In the genomic region with DNA sequence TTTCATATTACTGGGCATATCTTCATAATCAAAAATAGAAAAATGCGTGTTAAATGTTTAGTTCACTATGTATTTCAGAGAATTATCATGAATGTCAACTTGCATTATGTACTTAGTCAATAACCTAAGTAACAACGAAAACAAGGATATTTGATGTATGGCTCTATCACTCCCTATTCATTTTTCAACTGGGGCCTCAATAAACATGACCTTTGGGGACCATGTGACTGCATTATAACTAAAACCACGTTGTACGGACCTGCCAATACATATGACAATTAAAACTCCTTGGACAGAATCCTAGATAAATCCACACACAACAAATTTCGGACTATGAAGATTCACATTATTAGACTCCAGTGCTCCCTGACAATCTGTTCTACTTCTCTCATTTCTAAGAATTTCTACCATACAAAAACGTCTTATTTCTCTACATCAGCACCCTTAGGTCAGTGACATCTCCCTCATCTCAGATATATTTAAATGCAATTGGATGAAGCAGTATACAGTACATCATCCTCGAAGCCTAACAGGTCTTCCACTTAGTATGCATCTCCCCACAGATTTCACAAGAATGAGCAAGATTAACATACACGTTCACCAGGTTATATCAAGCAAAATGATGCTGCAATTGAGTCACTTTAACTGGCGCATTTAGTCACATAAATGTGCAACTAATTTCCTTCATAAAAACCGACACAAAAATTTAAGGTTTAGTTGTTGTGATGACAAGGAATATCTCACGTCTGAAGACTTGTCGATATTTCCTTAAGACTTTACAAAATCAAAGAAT, we compare ENCODE assay signal across 8 cellular contexts. TPM values are rescaled to one million over a fixed set of nuclear protein-coding genes. Genes with fewer than 3 reads are reported as not detected.
DNase-seq lines count a peak whose midpoint lies in the region; ATAC-seq and TF ChIP-seq lines count a peak whose summit lies in the region.

No MANE protein-coding gene starts in this region.

- H4K20me1 ChIP-seq in neural cell (ENCODE audit: insufficient read depth): peaks cover 12% of the 10 kb centered on the region

- TF ChIP-seq CTCF in CD8-positive, alpha-beta T cell (IDR thresholded peaks at IDR 0.05): no peak
- TF ChIP-seq CTCF in neural cell (IDR thresholded peaks at IDR 0.05; ENCODE audit: poor library complexity, severe bottlenecking): no peak

- peak overlapping the region; percentile 97 for H3K9ac ChIP-seq in neural cell (ENCODE audit: low read length)

- no peak for TF ChIP-seq EP300 in neural cell (conservative IDR thresholded peaks at IDR 0.05; ENCODE audit: poor library complexity, severe bottlenecking)

- intact Hi-C loops in CD8-positive, alpha-beta T cell (cut with DNase I, micrococcal nuclease): loop anchor here (2.0 to 10.0 kb wide), 8 partner anchors 13 to 1777 kb away; partner anchors contain the start of genes BTG1 (in 1 of the 2), EEA1 (in 1 of the 2), FGD6 (in 1 of the 2) and NDUFA12 (in 1 of the 2)

- no peak for TF ChIP-seq RAD21 in neural cell (conservative IDR thresholded peaks at IDR 0.05)

- CTCF ChIA-PET in CD8-positive, alpha-beta T cell (lab: Charles Lee): interaction anchor here (0.7 to 4.1 kb wide), 2 partner anchors 20 to 21 kb away, joined by 4 to 20 read pairs; no protein-coding TSS in a partner anchor

- H3K4me1 Mint-ChIP-seq in CD8-positive, alpha-beta T cell (ENCODE audit: low read depth): peaks cover 63% of the 10 kb centered on the region

- peak overlapping the region; percentile 97 for H3K4me3 Mint-ChIP-seq in CD8-positive, alpha-beta T cell

- peak overlapping the region; percentile 78 for H3K4me3 ChIP-seq in CD8-positive, alpha-beta T cell (ENCODE audit: low read depth, low read length)
- peak overlapping the region; percentile 87 for H3K4me3 ChIP-seq in effector memory CD4-positive, alpha-beta T cell (ENCODE audit: insufficient read depth, low read depth, low read length, poor library complexity, severe bottlenecking)
- H3K4me3 ChIP-seq in neural cell (ENCODE audit: low read length): peak overlapping the region; percentile 91

- peak overlapping the region; percentile 92 for H3K4me2 ChIP-seq in neural cell (ENCODE audit: low read length)

- H2AFZ ChIP-seq in neural cell (ENCODE audit: low read depth, low read length): no peak overlapping the region

- H3K9me2 ChIP-seq in neural cell (ENCODE audit: insufficient read depth, low read length): no peaks in the 10 kb centered on the region

- no peak for ATAC-seq in CD8-positive, alpha-beta T cell

- H3K27me3 Mint-ChIP-seq in CD8-positive, alpha-beta T cell (ENCODE audit: low read depth): no peaks in the 10 kb centered on the region

- H3K27ac Mint-ChIP-seq in CD8-positive, alpha-beta T cell: peak overlapping the region; percentile 95

- peaks cover 60% of the 10 kb centered on the region for H3K79me2 ChIP-seq in neural cell (replicated peaks; ENCODE audit: insufficient read depth, low read length)

- no peaks in the 10 kb centered on the region for H3K27me3 ChIP-seq in CD8-positive, alpha-beta T cell (ENCODE audit: insufficient read depth, low read length)
- H3K27me3 ChIP-seq in effector memory CD4-positive, alpha-beta T cell (replicated peaks; ENCODE audit: control insufficient read depth, insufficient read depth, low read length, poor library complexity, severe bottlenecking): no peaks in the 10 kb centered on the region
- H3K27me3 ChIP-seq in neural cell (ENCODE audit: insufficient read depth, low read depth, low read length): no peaks in the 10 kb centered on the region

- H3K4me1 ChIP-seq in CD8-positive, alpha-beta T cell (ENCODE audit: insufficient read depth, low read length): peaks cover 58% of the 10 kb centered on the region
- peaks cover 40% of the 10 kb centered on the region for H3K4me1 ChIP-seq in effector memory CD4-positive, alpha-beta T cell (ENCODE audit: control insufficient read depth, insufficient read depth, low read length, poor library complexity, severe bottlenecking)

- H3K9me3 ChIP-seq in CD8-positive, alpha-beta T cell (ENCODE audit: low read length): no peaks in the 10 kb centered on the region
- no peaks in the 10 kb centered on the region for H3K9me3 ChIP-seq in effector memory CD4-positive, alpha-beta T cell (ENCODE audit: control insufficient read depth, low read length)
- no peaks in the 10 kb centered on the region for H3K9me3 ChIP-seq in neural cell (ENCODE audit: low read length)

- H3K27ac ChIP-seq in CD8-positive, alpha-beta T cell (ENCODE audit: low read depth, low read length): peak overlapping the region; percentile 87
- H3K27ac ChIP-seq in effector memory CD4-positive, alpha-beta T cell (ENCODE audit: insufficient read depth, low read length, poor library complexity, severe bottlenecking): peak overlapping the region; percentile 92
- peak overlapping the region; percentile 98 for H3K27ac ChIP-seq in neural cell (ENCODE audit: low read length)

- no peak for DNase-seq in CD8-positive, alpha-beta T cell
- DNase-seq in NAMALWA (ENCODE audit: low spot score) (peak; percentile 39), NCI-H1694 (lab: John Stamatoyannopoulos, UW) (no peak), occipital lobe (lab: John Stamatoyannopoulos, UW) (no peak), iPS-NIHi11 (ENCODE audit: low spot score) (no peak), Kasumi-1 (lab: John Stamatoyannopoulos, UW) (no peak)
- DNase-seq in effector memory CD4-positive, alpha-beta T cell: no peak

- H3K9me3 Mint-ChIP-seq in CD8-positive, alpha-beta T cell: no peaks in the 10 kb centered on the region

- H3F3A ChIP-seq in neural cell (ENCODE audit: insufficient read depth, low read length, poor library complexity, severe bottlenecking): peaks cover 6% of the 10 kb centered on the region

- peaks cover 9% of the 10 kb centered on the region for H3K36me3 Mint-ChIP-seq in CD8-positive, alpha-beta T cell

- no peaks in the 10 kb centered on the region for H3K36me3 ChIP-seq in CD8-positive, alpha-beta T cell (ENCODE audit: insufficient read depth, low read length)
- H3K36me3 ChIP-seq in effector memory CD4-positive, alpha-beta T cell (ENCODE audit: control insufficient read depth, insufficient read depth, low read length): no peaks in the 10 kb centered on the region
- no peaks in the 10 kb centered on the region for H3K36me3 ChIP-seq in neural cell (ENCODE audit: insufficient read depth, low read length)

- POLR2A ChIA-PET in CD8-positive, alpha-beta T cell (lab: Charles Lee): interaction anchor here (1.0 to 2.2 kb wide), 4 partner anchors 9 to 662 kb away, joined by 3 to 4 read pairs (median 4); no protein-coding TSS in a partner anchor

TF ChIP-seq in neural cell, 6 proteins besides CTCF, POLR2A, EP300 and RAD21:
- TF ChIP-seq SMC3 (conservative IDR thresholded peaks at IDR 0.05; ENCODE audit: poor library complexity): no peak
TF ChIP-seq in neural cell: peak in this region for 0.

RNA-seq across cellular contexts. Expression of gene UBE2N, which starts 1.5 kb away (rescaled TPM):
- 10 to 100 TPM; 89.5 to 93.6 TPM for total RNA-seq in CD8-positive, alpha-beta T cell
- 168 and 172 TPM in 2 replicates for polyA plus RNA-seq in neural cell
- 108 and 110 TPM in 2 replicates for polyA minus RNA-seq in neural cell
- 180 TPM for total RNA-seq in occipital lobe

RNA-seq across cellular contexts. Expression of gene MRPL42, which starts 27.1 kb away (rescaled TPM):
- total RNA-seq in CD8-positive, alpha-beta T cell: 10 to 100 TPM; 31.6 to 33.2 TPM
- polyA plus RNA-seq in neural cell: 236 and 260 TPM in 2 replicates
- polyA minus RNA-seq in neural cell: 168 and 230 TPM in 2 replicates
- total RNA-seq in occipital lobe: 82.2 TPM
